In genomic region chr5:9533577-9534334, GRCh38 we compare ENCODE assay signal across 28 cellular contexts. TPM values are rescaled to one million over a fixed set of nuclear protein-coding genes. Genes with fewer than 3 reads are reported as not detected.
A peak's percentile ranks its signal among the peaks of the same experiment; 100 is the strongest.
DNase-seq lines count a peak whose midpoint lies in the region; ATAC-seq and TF ChIP-seq lines count a peak whose summit lies in the region.
"Had no signal": no experiment of that assay in that cellular context is flagged by ENCODE, and none has a peak within 500 bp of the region (broad histone marks: within the 10 kb centered on the region; RNA-seq: fewer than 3 reads in every experiment).

No MANE protein-coding gene starts in this region.

- H3K4me3 ChIP-seq in AG10803 (ENCODE audit: low read length) (no peak overlapping the region), brain microvascular endothelial cell (ENCODE audit: low read depth, low read length) (no peak overlapping the region), GM23248 (no peak overlapping the region)
- H3K4me3 ChIP-seq: BLaER1, body of pancreas, upper lobe of right lung had no signal

- H2AFZ ChIP-seq in GM23248, result no peak overlapping the region

- peak; percentile 26 for DNase-seq in AG10803 (ENCODE audit: low read depth)
- DNase-seq in brain microvascular endothelial cell, result no peak
- DNase-seq in mesothelial cell of epicardium (ENCODE audit: low spot score in 2 of 2, unreplicated experiment in 2 of 2), result no peak
- DNase-seq in GM23248, result no peak
- DNase-seq in activated CD8-positive, alpha-beta T cell treated with anti-CD3 and anti-CD28 coated beads, Interleukin-2, amount 10 ng/mL, durations not matched to agents 7 days and 5 days, result no peak
- DNase-seq: ACHN; activated CD4-positive, alpha-beta T cell treated with anti-CD3 and anti-CD28 coated beads for 4 hours; activated gamma-delta T cell treated with Interleukin-2 at 50 U/mL for 16 hours; activated T-cell treated with anti-CD3 and anti-CD28 coated beads, Interleukin-2, amount 50 U/mL, for 1 hour; body of pancreas; effector CD4-positive, alpha-beta T cell; NCI-H1092; NCI-H1694 treated with DMSO at 0.1 percent for 48 hours; NCI-H2171; NCI-H524; stimulated activated CD4-positive, alpha-beta T cell treated with anti-CD3 and anti-CD28 coated beads, Interleukin-12 subunit alpha, Interleukin-12 subunit beta, amount 100 ng/mL, for 4 hours; stimulated activated CD4-positive, alpha-beta T cell treated with anti-CD3 and anti-CD28 coated beads, Interleukin-4, amount 100 ng/mL, for 1 hour; SW 1271; T-helper 9 cell; upper lobe of right lung had no signal

- peak overlapping the region; percentile 56 for H3K27ac Mint-ChIP-seq in mesothelial cell of epicardium
- no peak overlapping the region for H3K27ac Mint-ChIP-seq in activated CD8-positive, alpha-beta T cell treated with anti-CD3 and anti-CD28 coated beads, Interleukin-2, amount 10 ng/mL, durations not matched to agents 7 days and 5 days
- H3K27ac Mint-ChIP-seq: stimulated activated effector memory CD8-positive, alpha-beta T cell treated with anti-CD3 and anti-CD28 coated beads, Interleukin-12 subunit alpha, Interleukin-12 subunit beta, amount 100 ng/mL, for 72 hours had no signal

- H3K27me3 Mint-ChIP-seq in mesothelial cell of epicardium (ENCODE audit: low read depth), result no peaks in the 10 kb centered on the region
- H3K27me3 Mint-ChIP-seq in activated CD8-positive, alpha-beta T cell treated with anti-CD3 and anti-CD28 coated beads, Interleukin-2, amount 10 ng/mL, durations not matched to agents 7 days and 5 days (ENCODE audit: low read depth), result no peaks in the 10 kb centered on the region

- H3K9me3 ChIP-seq in GM23248 (ENCODE audit: low read depth), result no peaks in the 10 kb centered on the region
- H3K9me3 ChIP-seq: BLaER1, body of pancreas, upper lobe of right lung had no signal

- H3K27me3 ChIP-seq in brain microvascular endothelial cell (replicated peaks) (no peaks in the 10 kb centered on the region), GM23248 (replicated peaks; ENCODE audit: insufficient read depth) (no peaks in the 10 kb centered on the region)
- H3K27me3 ChIP-seq: BLaER1, body of pancreas, upper lobe of right lung had no signal

- peaks cover 81% of the 10 kb centered on the region for H3K79me2 ChIP-seq in GM23248 (ENCODE audit: insufficient read depth)

- no peak overlapping the region for H3K4me2 ChIP-seq in GM23248 (ENCODE audit: unreplicated experiment)
- H3K4me2 ChIP-seq: BLaER1 had no signal

- H3F3A ChIP-seq in GM23248 (ENCODE audit: insufficient read depth), result no peaks in the 10 kb centered on the region; the same call in 1 of the 2 replicates

- peaks cover 20% of the 10 kb centered on the region for H3K4me1 Mint-ChIP-seq in mesothelial cell of epicardium
- H3K4me1 Mint-ChIP-seq in activated CD8-positive, alpha-beta T cell treated with anti-CD3 and anti-CD28 coated beads, Interleukin-2, amount 10 ng/mL, durations not matched to agents 7 days and 5 days (ENCODE audit: low read depth), result no peaks in the 10 kb centered on the region
- H3K4me1 Mint-ChIP-seq: stimulated activated effector memory CD8-positive, alpha-beta T cell treated with anti-CD3 and anti-CD28 coated beads, Interleukin-12 subunit alpha, Interleukin-12 subunit beta, amount 100 ng/mL, for 72 hours had no signal

- POLR2A ChIA-PET in activated CD8-positive, alpha-beta T cell treated with anti-CD3 and anti-CD28 coated beads, Interleukin-2, amount 10 ng/mL, durations not matched to agents 7 days and 5 days (lab: Charles Lee), result no interaction called here

- H3K36me3 Mint-ChIP-seq in mesothelial cell of epicardium, result no peaks in the 10 kb centered on the region
- H3K36me3 Mint-ChIP-seq in activated CD8-positive, alpha-beta T cell treated with anti-CD3 and anti-CD28 coated beads, Interleukin-2, amount 10 ng/mL, durations not matched to agents 7 days and 5 days (ENCODE audit: low read depth), result no peaks in the 10 kb centered on the region
- H3K36me3 Mint-ChIP-seq: stimulated activated effector memory CD8-positive, alpha-beta T cell treated with anti-CD3 and anti-CD28 coated beads, Interleukin-12 subunit alpha, Interleukin-12 subunit beta, amount 100 ng/mL, for 72 hours had no signal

- H3K4me3 Mint-ChIP-seq in mesothelial cell of epicardium, result no peak overlapping the region
- no peak overlapping the region for H3K4me3 Mint-ChIP-seq in activated CD8-positive, alpha-beta T cell treated with anti-CD3 and anti-CD28 coated beads, Interleukin-2, amount 10 ng/mL, durations not matched to agents 7 days and 5 days
- H3K4me3 Mint-ChIP-seq: stimulated activated effector memory CD8-positive, alpha-beta T cell treated with anti-CD3 and anti-CD28 coated beads, Interleukin-12 subunit alpha, Interleukin-12 subunit beta, amount 100 ng/mL, for 72 hours had no signal

- H3K9me3 Mint-ChIP-seq in mesothelial cell of epicardium, result no peaks in the 10 kb centered on the region
- no peaks in the 10 kb centered on the region for H3K9me3 Mint-ChIP-seq in activated CD8-positive, alpha-beta T cell treated with anti-CD3 and anti-CD28 coated beads, Interleukin-2, amount 10 ng/mL, durations not matched to agents 7 days and 5 days (ENCODE audit: insufficient read depth)
- H3K9me3 Mint-ChIP-seq: stimulated activated effector memory CD8-positive, alpha-beta T cell treated with anti-CD3 and anti-CD28 coated beads, Interleukin-12 subunit alpha, Interleukin-12 subunit beta, amount 100 ng/mL, for 72 hours had no signal

- peak; percentile 42 for ATAC-seq in GM19351 (IDR thresholded peaks at IDR 0.05; ENCODE audit: unreplicated experiment)
- no peak for ATAC-seq in HG03196 (IDR thresholded peaks at IDR 0.05; ENCODE audit: unreplicated experiment)
- no peak for ATAC-seq in activated CD8-positive, alpha-beta T cell treated with anti-CD3 and anti-CD28 coated beads, Interleukin-2, amount 10 ng/mL, durations not matched to agents 7 days and 5 days
- no peak for ATAC-seq in GM18520 (IDR thresholded peaks at IDR 0.05; ENCODE audit: unreplicated experiment)
- ATAC-seq: body of pancreas; HepG2; stimulated activated effector memory CD8-positive, alpha-beta T cell treated with anti-CD3 and anti-CD28 coated beads, Interleukin-12 subunit alpha, Interleukin-12 subunit beta, amount 100 ng/mL, for 72 hours; upper lobe of right lung had no signal

- CTCF ChIA-PET in activated CD8-positive, alpha-beta T cell treated with anti-CD3 and anti-CD28 coated beads, Interleukin-2, amount 10 ng/mL, durations not matched to agents 7 days and 5 days (lab: Charles Lee), result no interaction called here

- no peak for TF ChIP-seq CTCF in AG10803 (conservative IDR thresholded peaks at IDR 0.05; ENCODE audit: low read length)
- TF ChIP-seq CTCF in brain microvascular endothelial cell (IDR thresholded peaks at IDR 0.05; ENCODE audit: low read depth, low read length, missing control alignments), result no peak
- no peak for TF ChIP-seq CTCF in mesothelial cell of epicardium (IDR thresholded peaks at IDR 0.05; ENCODE audit: unreplicated experiment)

- WGBS in GM23248 (ENCODE audit: low coverage in 1 of 2, low lambda C conversion rate in 2 of 2, missing lambda C conversion rate in 2 of 2), 2 experiments, result 90 to 95% methylated on average over 7 of the region's 7 CpGs

- 0 out of 2 replicates have a peak, but pooled peaks cover 8% of the 10 kb centered on the region for H3K4me1 ChIP-seq in GM23248 (ENCODE audit: insufficient read depth)
- H3K4me1 ChIP-seq: BLaER1, upper lobe of right lung had no signal

- in situ Hi-C loops in brain microvascular endothelial cell (cut with HindIII; ENCODE audit: low pct_ligation_motif_present, low sequenced_read_pairs) (no loop called here), GM23248 (cut with MboI) (no loop called here)

- H3K9me2 ChIP-seq in GM23248 (ENCODE audit: insufficient read depth), result no peaks in the 10 kb centered on the region

- H3K27ac ChIP-seq in brain microvascular endothelial cell, result peak overlapping the region; percentile 23
- no peak overlapping the region for H3K27ac ChIP-seq in GM23248
- H3K27ac ChIP-seq: BLaER1, body of pancreas, upper lobe of right lung, VCaP had no signal

- H3K36me3 ChIP-seq in brain microvascular endothelial cell (replicated peaks), result no peaks in the 10 kb centered on the region
- no peaks in the 10 kb centered on the region for H3K36me3 ChIP-seq in GM23248 (ENCODE audit: low read depth)
- H3K36me3 ChIP-seq: BLaER1, upper lobe of right lung had no signal

- no peak overlapping the region for H3K9ac ChIP-seq in GM23248
- H3K9ac ChIP-seq: BLaER1 had no signal

- H4K20me1 ChIP-seq in GM23248 (ENCODE audit: insufficient read depth), result no peaks in the 10 kb centered on the region
- H4K20me1 ChIP-seq: BLaER1 had no signal

RNA-seq across cellular contexts. Expression of gene SEMA5A, which starts 12.1 kb away (rescaled TPM):
- 20.0 to 26.7 TPM (median 23.1 TPM) in 3 replicates for total RNA-seq in mesothelial cell of epicardium
- total RNA-seq in GM23248 (2014; rRNA removed; shearing (Covaris generic)), result 38.2 and 40.1 TPM in 2 replicates
- polyA plus RNA-seq in GM23248 (2016; fragmentation: Nextera tagmentation; extraction: Ambion mirVana), result 29.7 and 33.5 TPM in 2 replicates
- total RNA-seq in activated CD8-positive, alpha-beta T cell treated with anti-CD3 and anti-CD28 coated beads, Interleukin-2, amount 10 ng/mL, durations not matched to agents 7 days and 5 days, result not detected
- total RNA-seq: activated CD8-positive, alpha-beta memory T cell treated with anti-CD3 and anti-CD28 coated beads for 36 hours; HepG2 had no signal

Comparison
In these comparisons a context has a peak if more than half of its experiments do, and no peak if none do; other contexts are left out.
1. RNA of gene SEMA5A, which starts 12.1 kb away (total RNA-seq): 38.2 to 40.1 TPM in GM23248 and 20.0 to 26.7 TPM in mesothelial cell of epicardium; not detected in activated CD8-positive, alpha-beta T cell treated with anti-CD3 and anti-CD28 coated beads, Interleukin-2, amount 10 ng/mL, durations not matched to agents 7 days and 5 days; every median in the first group is over 10 times any median in the second.